12 cellular contexts compared by ENCODE assay signal in the genomic region with DNA sequence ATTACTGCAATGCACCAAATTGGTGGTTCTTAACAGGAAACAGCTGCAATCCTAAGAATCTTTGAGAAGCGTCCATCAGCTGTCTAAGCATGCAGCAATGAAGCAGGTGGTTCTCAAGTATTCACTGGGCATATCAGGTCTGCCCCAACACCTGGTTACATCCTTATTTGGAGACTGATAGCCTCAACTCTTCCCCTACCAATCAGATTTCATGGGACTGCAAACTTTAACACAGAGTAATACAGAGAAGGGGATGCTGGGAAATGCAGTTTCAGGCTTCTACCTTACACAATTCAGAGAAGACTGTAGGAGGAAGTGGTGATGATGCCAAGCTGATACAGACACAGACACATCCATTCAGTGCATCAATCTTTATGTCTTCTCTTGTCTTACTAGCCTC.
A peak's percentile ranks its signal among the peaks of the same experiment; 100 is the strongest.
DNase-seq lines count a peak whose midpoint lies in the region; ATAC-seq, FAIRE-seq and TF ChIP-seq lines count a peak whose summit lies in the region.
"Had no signal": no experiment of that assay in that cellular context is flagged by ENCODE, and none has a peak within 500 bp of the region (broad histone marks: within the 10 kb centered on the region; RNA-seq: fewer than 3 reads in every experiment).

No MANE protein-coding gene starts in this region.

- TF ChIP-seq EP300 in suprapubic skin (IDR thresholded peaks at IDR 0.05), result no peak

- WGBS in suprapubic skin, result 68% methylated on average over 1 of the region's 1 CpG

- no peak overlapping the region for H3K9ac ChIP-seq in HCT116 (ENCODE audit: low read length)

- H3K4me2 ChIP-seq in HCT116 (ENCODE audit: low read length), result no peak overlapping the region

- H3K9me2 ChIP-seq in HCT116 (ENCODE audit: insufficient read depth), result no peaks in the 10 kb centered on the region

- peaks cover 0 to 3% of the 10 kb centered on the region in 2 experiments; a peak in 1 of 4 replicates for H3K9me3 ChIP-seq in HCT116 (ENCODE audit: control insufficient read depth in 1 of 2, insufficient read depth in 1 of 2, low read depth in 1 of 2, low read length in 2 of 2)
- no peaks in the 10 kb centered on the region for H3K9me3 ChIP-seq in mucosa of descending colon
- no peaks in the 10 kb centered on the region for H3K9me3 ChIP-seq in suprapubic skin
- H3K9me3 ChIP-seq: SJSA1, upper lobe of left lung had no signal

- CTCF ChIA-PET in HCT116 (lab: Charles Lee), result no interaction called here

- TF ChIP-seq POLR2A in HCT116 (IDR thresholded peaks at IDR 0.05; ENCODE audit: borderline replicate concordance, extremely low read depth, insufficient read depth, insufficient read length) (no peak), suprapubic skin (IDR thresholded peaks at IDR 0.05) (no peak)

- peak; percentile 7 for DNase-seq in HCT116 (ENCODE audit: low read depth, low spot score)
- DNase-seq in NAMALWA (ENCODE audit: low spot score), result peak; percentile 70
- DNase-seq in mucosa of descending colon, result peak in 1 of 3 donors; percentile 27
- DNase-seq in suprapubic skin (ENCODE audit: low spot score in 2 of 2), result no peak
- no peak for DNase-seq in urothelium cell line (ENCODE audit: low spot score)
- no peak for DNase-seq in NCI-H1930 (lab: John Stamatoyannopoulos, UW)
- DNase-seq: activated effector memory CD4-positive, alpha-beta T cell treated with anti-CD3 and anti-CD28 coated beads, Interleukin-2, amount 50 U/mL, for 16 hours; upper lobe of left lung had no signal

- RAD21 ChIA-PET in HCT116 (lab: Charles Lee; ENCODE audit: low non-redundant PET in 1 of 2, low total read pairs in 2 of 2, uncharacterized antibody in 2 of 2, unreplicated experiment in 2 of 2), result no interaction called here

- TF ChIP-seq RAD21 in HCT116 (IDR thresholded peaks at IDR 0.05; ENCODE audit: low read depth), result no peak

- TF ChIP-seq CTCF in HCT116 (IDR thresholded peaks at IDR 0.05 in 2 of 3, conservative IDR thresholded peaks at IDR 0.05 in 1 of 3; ENCODE audit: borderline replicate concordance in 1 of 3, insufficient read depth in 1 of 3, low read depth in 2 of 3, low read length in 2 of 3) (no peak), mucosa of descending colon (IDR thresholded peaks at IDR 0.05) (no peak), suprapubic skin (IDR thresholded peaks at IDR 0.05) (no peak)

- no peaks in the 10 kb centered on the region for H4K20me1 ChIP-seq in HCT116 (ENCODE audit: insufficient read depth)

- no peak for FAIRE-seq in urothelium cell line (lab: Jason Lieb, UNC)
- FAIRE-seq: K562 had no signal

- H3K36me3 ChIP-seq in HCT116 (ENCODE audit: control insufficient read depth in 1 of 2, insufficient read depth in 2 of 2, low read length in 2 of 2), result no peaks in the 10 kb centered on the region
- H3K36me3 ChIP-seq in mucosa of descending colon (ENCODE audit: low read depth), result no peaks in the 10 kb centered on the region
- H3K36me3 ChIP-seq in suprapubic skin, result no peaks in the 10 kb centered on the region
- H3K36me3 ChIP-seq: SJSA1, upper lobe of left lung had no signal

- no peak overlapping the region for H3K4me3 ChIP-seq in HCT116 (replicated peaks in 1 of 2; ENCODE audit: low read depth in 1 of 2, low read length in 2 of 2)
- no peak overlapping the region for H3K4me3 ChIP-seq in mucosa of descending colon
- H3K4me3 ChIP-seq in suprapubic skin, result no peak overlapping the region
- H3K4me3 ChIP-seq: K562, SJSA1, upper lobe of left lung had no signal

- no peaks in the 10 kb centered on the region for H3K79me2 ChIP-seq in HCT116 (ENCODE audit: insufficient read depth, low read length)

- H3K4me1 ChIP-seq in HCT116 (ENCODE audit: control insufficient read depth in 1 of 2, insufficient read depth in 2 of 2, low read length in 2 of 2) (peaks cover 8 to 10% of the 10 kb centered on the region in 2 experiments; a peak in 3 of 4 replicates), mucosa of descending colon (ENCODE audit: low read depth) (peaks cover 4% of the 10 kb centered on the region), suprapubic skin (peaks cover 11% of the 10 kb centered on the region)

- H3K27ac ChIP-seq in HCT116 (ENCODE audit: low read depth, low read length), result no peak overlapping the region
- H3K27ac ChIP-seq in suprapubic skin, result no peak overlapping the region
- H3K27ac ChIP-seq: SJSA1, upper lobe of left lung had no signal

- no TSS peak for BruUV-seq in HCT116 (replicated peaks; lab: Mats Ljungman, UMichigan)

- POLR2A ChIA-PET in HCT116 (lab: Charles Lee), result no interaction called here

- no peak overlapping the region for H2AFZ ChIP-seq in HCT116 (ENCODE audit: low read depth, low read length, poor library complexity, severe bottlenecking)

- intact Hi-C loops in HCT116 (cut with micrococcal nuclease) (no loop called here), mucosa of descending colon (cut with DNase I, micrococcal nuclease) (no loop called here)

- ATAC-seq in GM18867 (IDR thresholded peaks at IDR 0.05; ENCODE audit: unreplicated experiment) (peak; percentile 58), HCT116 (0 out of 2 replicates have a peak, but pooled peaks have one; percentile 33), mucosa of descending colon (peak; percentile 68), GM21825 (IDR thresholded peaks at IDR 0.05; ENCODE audit: unreplicated experiment) (no peak)
- ATAC-seq: K562 had no signal

- H3K27me3 ChIP-seq in HCT116 (ENCODE audit: insufficient read depth, low read length), result no peaks in the 10 kb centered on the region
- H3K27me3 ChIP-seq in suprapubic skin, result no peaks in the 10 kb centered on the region
- H3K27me3 ChIP-seq: upper lobe of left lung had no signal

TF ChIP-seq in HCT116, 20 proteins besides CTCF, POLR2A, EP300 and RAD21:
- TF ChIP-seq EGR1 (IDR thresholded peaks at IDR 0.05; ENCODE audit: low read depth) (no peak), ELF1 (IDR thresholded peaks at IDR 0.05; ENCODE audit: borderline replicate concordance, low read depth) (no peak), CEBPB (IDR thresholded peaks at IDR 0.05; ENCODE audit: low read depth) (no peak), POLR2AphosphoS5 (IDR thresholded peaks at IDR 0.05; ENCODE audit: low read depth, low read length) (no peak), SRF (IDR thresholded peaks at IDR 0.05; ENCODE audit: low read depth) (no peak)

Comparison
In these comparisons a context has a peak if more than half of its experiments do, and no peak if none do; other contexts are left out.
1. DNase-seq: peak in HCT116 (single experiment) and NAMALWA (single experiment); none in suprapubic skin (0 of 2), urothelium cell line (single experiment) and NCI-H1930 (0 of 2).